ENCODE assay signal across 2 cellular contexts in genomic region chr21:29953072-29953471, GRCh38.
TF ChIP-seq lines count a peak whose summit lies in the region.

No MANE protein-coding gene starts in this region.

TF ChIP-seq in GM23338, 12 proteins besides CTCF, POLR2A, EP300 and RAD21 (continued from another document):
- TF ChIP-seq ZNF462 (CRISPR knock-in tag; IDR thresholded peaks at IDR 0.05): no peak
- TF ChIP-seq EZH2phosphoT487 (IDR thresholded peaks at IDR 0.05; ENCODE audit: unreplicated experiment): no peak
- TF ChIP-seq, protein P1, sequence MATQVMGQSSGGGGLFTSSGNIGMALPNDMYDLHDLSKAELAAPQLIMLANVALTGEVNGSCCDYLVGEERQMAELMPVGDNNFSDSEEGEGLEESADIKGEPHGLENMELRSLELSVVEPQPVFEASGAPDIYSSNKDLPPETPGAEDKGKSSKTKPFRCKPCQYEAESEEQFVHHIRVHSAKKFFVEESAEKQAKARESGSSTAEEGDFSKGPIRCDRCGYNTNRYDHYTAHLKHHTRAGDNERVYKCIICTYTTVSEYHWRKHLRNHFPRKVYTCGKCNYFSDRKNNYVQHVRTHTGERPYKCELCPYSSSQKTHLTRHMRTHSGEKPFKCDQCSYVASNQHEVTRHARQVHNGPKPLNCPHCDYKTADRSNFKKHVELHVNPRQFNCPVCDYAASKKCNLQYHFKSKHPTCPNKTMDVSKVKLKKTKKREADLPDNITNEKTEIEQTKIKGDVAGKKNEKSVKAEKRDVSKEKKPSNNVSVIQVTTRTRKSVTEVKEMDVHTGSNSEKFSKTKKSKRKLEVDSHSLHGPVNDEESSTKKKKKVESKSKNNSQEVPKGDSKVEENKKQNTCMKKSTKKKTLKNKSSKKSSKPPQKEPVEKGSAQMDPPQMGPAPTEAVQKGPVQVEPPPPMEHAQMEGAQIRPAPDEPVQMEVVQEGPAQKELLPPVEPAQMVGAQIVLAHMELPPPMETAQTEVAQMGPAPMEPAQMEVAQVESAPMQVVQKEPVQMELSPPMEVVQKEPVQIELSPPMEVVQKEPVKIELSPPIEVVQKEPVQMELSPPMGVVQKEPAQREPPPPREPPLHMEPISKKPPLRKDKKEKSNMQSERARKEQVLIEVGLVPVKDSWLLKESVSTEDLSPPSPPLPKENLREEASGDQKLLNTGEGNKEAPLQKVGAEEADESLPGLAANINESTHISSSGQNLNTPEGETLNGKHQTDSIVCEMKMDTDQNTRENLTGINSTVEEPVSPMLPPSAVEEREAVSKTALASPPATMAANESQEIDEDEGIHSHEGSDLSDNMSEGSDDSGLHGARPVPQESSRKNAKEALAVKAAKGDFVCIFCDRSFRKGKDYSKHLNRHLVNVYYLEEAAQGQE (IDR thresholded peaks at IDR 0.05; ENCODE audit: unreplicated experiment): no peak
- TF ChIP-seq ZNF331 (CRISPR knock-in tag; IDR thresholded peaks at IDR 0.05; ENCODE audit: low read depth): no peak
- no peak for TF ChIP-seq NANOG (IDR thresholded peaks at IDR 0.05; ENCODE audit: borderline replicate concordance)
TF ChIP-seq in GM23338: peak in this region for 0.

TF ChIP-seq in WTC11, 78 proteins besides CTCF, POLR2A, EP300 and RAD21 (continued from another document):
- TF ChIP-seq ARID4B (CRISPR knock-in tag; IDR thresholded peaks at IDR 0.05; ENCODE audit: borderline replicate concordance): no peak
- TF ChIP-seq GTF2I (CRISPR knock-in tag; conservative IDR thresholded peaks at IDR 0.05): no peak
- TF ChIP-seq NFE2L1 (CRISPR knock-in tag; IDR thresholded peaks at IDR 0.05): no peak
- TF ChIP-seq SOX15 (CRISPR knock-in tag; IDR thresholded peaks at IDR 0.05): no peak
- TF ChIP-seq, protein P2, sequence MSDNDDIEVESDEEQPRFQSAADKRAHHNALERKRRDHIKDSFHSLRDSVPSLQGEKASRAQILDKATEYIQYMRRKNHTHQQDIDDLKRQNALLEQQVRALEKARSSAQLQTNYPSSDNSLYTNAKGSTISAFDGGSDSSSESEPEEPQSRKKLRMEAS (CRISPR knock-in tag; IDR thresholded peaks at IDR 0.05): no peak
- no peak for TF ChIP-seq ZNF512 (CRISPR knock-in tag; IDR thresholded peaks at IDR 0.05; ENCODE audit: borderline replicate concordance)
TF ChIP-seq in WTC11: peak in this region for 0.
